Comparison of ENCODE assay signal across 1 cellular context in genomic region chrX:17531500-17531899, GRCh38.
TF ChIP-seq lines count a peak whose summit lies in the region.

No MANE protein-coding gene starts in this region.

TF ChIP-seq in GM23338, 12 proteins besides CTCF, POLR2A, EP300 and RAD21 (continued from another document):
- TF ChIP-seq ETS1 (IDR thresholded peaks at IDR 0.05) (no peak), NANOG (IDR thresholded peaks at IDR 0.05; ENCODE audit: borderline replicate concordance) (no peak), POLR2AphosphoS5 (IDR thresholded peaks at IDR 0.05; ENCODE audit: low read depth) (no peak), EZH2phosphoT487 (IDR thresholded peaks at IDR 0.05; ENCODE audit: unreplicated experiment) (no peak), ZNF114 (CRISPR knock-in tag; IDR thresholded peaks at IDR 0.05) (no peak)
